In genomic region chr16:66605177-66605999, GRCh38 we compare ENCODE assay signal across 1 cellular context.
A peak's percentile ranks its signal among the peaks of the same experiment; 100 is the strongest.
TF ChIP-seq lines count a peak whose summit lies in the region.

No MANE protein-coding gene starts in this region.

TF ChIP-seq in HEK293, 187 proteins besides CTCF, POLR2A, EP300 and RAD21 (continued from another document):
- TF ChIP-seq TRIM28 (IDR thresholded peaks at IDR 0.05; ENCODE audit: borderline replicate concordance, low read length) (no peak), ZNF660 (tag by site-specific recombination; IDR thresholded peaks at IDR 0.05) (no peak), SCRT2 (tag by site-specific recombination; IDR thresholded peaks at IDR 0.05) (peak; percentile 99), ZNF473 (tag by site-specific recombination; IDR thresholded peaks at IDR 0.05) (no peak), ZBTB1 (tag by site-specific recombination; IDR thresholded peaks at IDR 0.05) (no peak), ZNF223 (tag by site-specific recombination; IDR thresholded peaks at IDR 0.05) (no peak), ZNF777 (tag by site-specific recombination; IDR thresholded peaks at IDR 0.05; ENCODE audit: borderline replicate concordance) (no peak), ZNF26 (tag by site-specific recombination; IDR thresholded peaks at IDR 0.05) (no peak), MYNN (tag by site-specific recombination; IDR thresholded peaks at IDR 0.05; ENCODE audit: borderline replicate concordance) (no peak), ZSCAN16 (tag by site-specific recombination; IDR thresholded peaks at IDR 0.05) (no peak), ZNF184 (tag by site-specific recombination; IDR thresholded peaks at IDR 0.05) (no peak), ZIC2 (tag by site-specific recombination; IDR thresholded peaks at IDR 0.05) (peak; percentile 63)
TF ChIP-seq in HEK293: peak in this region for 29.
